ENCODE assay signal across 3 cellular contexts in genomic region chr15:47404877-47405276, GRCh38.
TF ChIP-seq lines count a peak whose summit lies in the region.

No MANE protein-coding gene starts in this region.

TF ChIP-seq in IMR-90, 13 proteins besides CTCF, POLR2A, EP300 and RAD21:
- TF ChIP-seq RFX5 (IDR thresholded peaks at IDR 0.05; ENCODE audit: low read depth, low read length) (no peak), NFE2L2 (IDR thresholded peaks at IDR 0.05; ENCODE audit: low read depth, low read length) (no peak), MAZ (IDR thresholded peaks at IDR 0.05; ENCODE audit: borderline replicate concordance, low read depth, low read length) (no peak), RCOR1 (IDR thresholded peaks at IDR 0.05; ENCODE audit: insufficient replicate concordance, low read length) (no peak), MAFK (IDR thresholded peaks at IDR 0.05; ENCODE audit: low read depth, low read length) (no peak), MXI1 (IDR thresholded peaks at IDR 0.05; ENCODE audit: borderline replicate concordance, low read depth, low read length) (no peak), USF2 (IDR thresholded peaks at IDR 0.05; ENCODE audit: low read depth, low read length) (no peak), ELK1 (IDR thresholded peaks at IDR 0.05; ENCODE audit: borderline replicate concordance, low read depth, low read length) (no peak), CHD1 (IDR thresholded peaks at IDR 0.05; ENCODE audit: low read depth, low read length) (no peak), CEBPB (IDR thresholded peaks at IDR 0.05; ENCODE audit: low read depth, low read length) (no peak), SMC3 (IDR thresholded peaks at IDR 0.05; ENCODE audit: low read depth, low read length) (no peak), FOS (IDR thresholded peaks at IDR 0.05; ENCODE audit: low read depth, low read length) (no peak), BHLHE40 (IDR thresholded peaks at IDR 0.05; ENCODE audit: low read depth, low read length) (no peak)

TF ChIP-seq in H1, 55 proteins besides CTCF, POLR2A, EP300 and RAD21:
- TF ChIP-seq TAF7 (optimal IDR thresholded peaks at IDR 0.05; ENCODE audit: borderline replicate concordance, low read depth, low read length), result no peak

TF ChIP-seq in GM12891, 5 proteins besides CTCF, POLR2A, EP300 and RAD21:
- no peak for TF ChIP-seq SPI1 (IDR thresholded peaks at IDR 0.05; ENCODE audit: low read depth, low read length)
- no peak for TF ChIP-seq POU2F2 (IDR thresholded peaks at IDR 0.05; ENCODE audit: low read depth, low read length)
- no peak for TF ChIP-seq TAF1 (IDR thresholded peaks at IDR 0.05; ENCODE audit: low read depth, low read length)
- TF ChIP-seq PAX5 (IDR thresholded peaks at IDR 0.05; ENCODE audit: insufficient read depth, low read length, severe bottlenecking), result no peak
- TF ChIP-seq POLR2AphosphoS5 (IDR thresholded peaks at IDR 0.05; ENCODE audit: low read depth, low read length), result no peak
